In the genomic region with DNA sequence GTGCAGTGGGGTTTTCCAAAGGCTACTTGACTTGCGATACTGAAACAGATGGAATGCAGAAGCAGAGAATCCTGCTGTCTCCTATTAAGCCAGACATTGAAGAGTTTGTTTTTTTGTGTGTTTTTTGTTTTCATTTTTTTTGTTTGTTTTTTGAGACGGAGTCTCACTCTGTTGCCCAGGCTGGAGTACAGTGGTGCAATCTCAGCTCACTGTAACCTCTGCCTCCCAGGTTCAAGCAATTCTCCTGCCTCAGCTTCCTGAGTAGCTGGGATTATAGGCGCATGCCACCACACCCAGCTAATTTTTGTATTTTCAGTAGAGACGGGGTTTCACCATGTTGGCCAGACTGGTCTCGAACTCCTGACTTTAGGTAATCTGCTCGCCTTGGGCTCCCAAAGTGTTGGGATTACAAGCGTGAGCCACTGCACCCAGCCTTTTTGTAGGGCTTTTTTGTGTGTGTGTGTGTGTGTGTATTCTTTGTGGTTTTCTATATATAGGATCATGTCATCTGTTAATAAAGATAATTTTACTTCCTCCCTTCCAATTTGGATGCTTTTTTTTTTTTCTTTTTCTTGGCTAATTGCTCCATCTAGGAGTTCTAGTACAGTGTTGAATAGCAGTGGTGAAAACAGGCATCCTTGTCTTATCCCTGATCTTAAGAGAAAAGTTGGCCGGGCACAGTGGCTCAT, we compare ENCODE assay signal across 1 cellular context. TPM values are rescaled to one million over a fixed set of nuclear protein-coding genes. Genes with fewer than 3 reads are reported as not detected.
"Had no signal": no experiment of that assay in that cellular context is flagged by ENCODE, and none has a peak within 500 bp of the region (broad histone marks: within the 10 kb centered on the region; RNA-seq: fewer than 3 reads in every experiment).

No MANE protein-coding gene starts in this region.

RNA-seq across cellular contexts. Expression of a gene that starts 21.4 kb away (rescaled TPM):
- total RNA-seq: HT-29 had no signal
